Comparison of ENCODE assay signal across 8 cellular contexts in the genomic region with DNA sequence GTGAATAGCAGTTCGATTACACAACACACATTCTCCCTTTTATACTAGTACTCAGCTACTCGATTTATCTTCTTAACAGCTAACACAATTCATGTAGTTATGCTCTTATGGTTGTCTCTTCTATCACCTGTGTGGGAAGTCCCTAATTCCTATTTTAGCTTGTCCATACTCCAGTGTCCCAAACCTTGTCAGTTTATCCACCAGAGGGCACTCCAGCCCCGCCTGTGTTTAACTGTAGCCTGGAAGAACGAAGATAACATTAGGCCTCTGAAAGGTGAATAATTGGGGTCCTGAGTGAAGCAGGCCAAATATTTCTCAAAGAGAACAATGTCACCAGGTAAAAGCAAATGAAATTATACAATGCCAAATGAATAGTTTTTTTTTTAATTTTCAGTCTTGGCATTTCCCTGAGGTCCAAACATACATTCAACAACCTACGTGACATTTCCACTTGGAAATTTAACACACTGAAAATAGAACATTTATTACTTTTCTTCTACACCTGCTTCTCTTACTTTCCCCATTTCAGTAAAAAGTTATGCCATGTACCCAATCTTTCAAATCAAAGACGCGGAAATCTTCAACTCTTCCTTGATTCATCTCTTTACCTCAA.
DNase-seq lines count a peak whose midpoint lies in the region; ATAC-seq, FAIRE-seq and TF ChIP-seq lines count a peak whose summit lies in the region.

No MANE protein-coding gene starts in this region.

- peak; percentile 3 to 39 for DNase-seq in NCI-H2081 (lab: John Stamatoyannopoulos, UW)
- no peak for DNase-seq in NCI-H2081 treated with DMSO at 0.1 percent for 48 hours (lab: John Stamatoyannopoulos, UW)
- peak; percentile 44 for DNase-seq in HK-2 (ENCODE audit: unreplicated experiment)
- DNase-seq in RCC 7860 (ENCODE audit: low spot score), result peak; percentile 5
- DNase-seq in coronary artery (ENCODE audit: low spot score), result no peak
- DNase-seq in medulla oblongata (ENCODE audit: extremely low spot score), result peak; percentile 72
- no peak for DNase-seq in NCI-H1048 (lab: John Stamatoyannopoulos, UW)

- no peak for FAIRE-seq in RCC 7860 (lab: Jason Lieb, UNC)

- no peak overlapping the region for H3K27ac ChIP-seq in coronary artery

- TF ChIP-seq CTCF in coronary artery (IDR thresholded peaks at IDR 0.05), result peak; percentile 43

- no peak overlapping the region for H3K4me3 ChIP-seq in coronary artery

- ATAC-seq in GM19467 (IDR thresholded peaks at IDR 0.05; ENCODE audit: unreplicated experiment), result peak; percentile 80

Comparison
In these comparisons a context has a peak if more than half of its experiments do, and no peak if none do; other contexts are left out.
1. DNase-seq: peak in NCI-H2081 (2 of 2), HK-2 (single experiment), RCC 7860 (single experiment) and medulla oblongata (single experiment); none in NCI-H2081 treated with DMSO at 0.1 percent for 48 hours (single experiment), coronary artery (single experiment) and NCI-H1048 (single experiment).